In the genomic region with DNA sequence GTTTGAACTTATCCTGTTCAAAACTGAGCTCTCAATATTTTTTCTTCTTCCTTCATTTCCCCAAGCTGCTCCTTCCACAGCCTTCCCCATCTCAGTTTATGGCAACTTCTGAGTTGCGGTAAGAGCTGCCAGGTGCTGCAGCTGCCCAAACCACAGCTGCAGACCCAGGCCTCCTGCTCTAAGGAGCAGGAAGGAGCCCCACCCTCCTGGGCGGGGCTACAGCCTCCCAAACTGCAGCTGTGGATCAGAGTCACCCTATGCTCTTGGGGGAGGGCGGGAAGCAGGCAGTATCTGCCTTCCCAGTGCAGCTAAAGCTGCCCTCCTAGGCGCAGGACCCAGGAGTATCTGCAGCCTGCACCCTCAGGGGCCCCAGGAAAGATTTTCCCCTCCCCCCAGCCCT, we compare ENCODE assay signal across 18 cellular contexts. TPM values are rescaled to one million over a fixed set of nuclear protein-coding genes. Genes with fewer than 3 reads are reported as not detected.
A peak's percentile ranks its signal among the peaks of the same experiment; 100 is the strongest.
DNase-seq lines count a peak whose midpoint lies in the region; ATAC-seq, FAIRE-seq and TF ChIP-seq lines count a peak whose summit lies in the region.
"Had no signal": no experiment of that assay in that cellular context is flagged by ENCODE, and none has a peak within 500 bp of the region (broad histone marks: within the 10 kb centered on the region; RNA-seq: fewer than 3 reads in every experiment).

No MANE protein-coding gene starts in this region.

- H3K4me3 Mint-ChIP-seq in GM23338: no peak overlapping the region

- H3K79me2 ChIP-seq in GM23338 (replicated peaks; ENCODE audit: insufficient read depth) (no peaks in the 10 kb centered on the region), K562 (ENCODE audit: control insufficient read depth, insufficient read depth, low read length) (no peaks in the 10 kb centered on the region)

- peaks cover 7% of the 10 kb centered on the region; the same call in 1 of the 3 replicates for H3K36me3 Mint-ChIP-seq in GM23338 (ENCODE audit: low read depth)

- ATAC-seq in GM23338: peak; percentile 91
- ATAC-seq in K562: peak; percentile 78
- ATAC-seq in GM21526 (IDR thresholded peaks at IDR 0.05; ENCODE audit: low FRiP score, unreplicated experiment): no peak
- ATAC-seq in body of pancreas: no peak
- no peak for ATAC-seq in psoas muscle
- ATAC-seq: A549 had no signal

- TF ChIP-seq CTCF in GM23338 (conservative IDR thresholded peaks at IDR 0.05; ENCODE audit: low read depth in 2 of 2) (no peak), NB4 (IDR thresholded peaks at IDR 0.05; ENCODE audit: low read depth, low read length) (no peak), K562 (IDR thresholded peaks at IDR 0.05 in 2 of 3, conservative IDR thresholded peaks at IDR 0.05 in 1 of 3; ENCODE audit: insufficient read depth in 2 of 3, low read depth in 1 of 3, low read length in 3 of 3) (no peak), body of pancreas (IDR thresholded peaks at IDR 0.05) (no peak), psoas muscle (IDR thresholded peaks at IDR 0.05) (no peak)

- H4K20me1 ChIP-seq in BLaER1 (no peaks in the 10 kb centered on the region), GM23338 (replicated peaks; ENCODE audit: insufficient read depth) (no peaks in the 10 kb centered on the region), K562 (replicated peaks; ENCODE audit: control insufficient read depth, insufficient read depth, low read length) (no peaks in the 10 kb centered on the region)

- DNase-seq in GM23338 (ENCODE audit: low spot score): peak; percentile 42
- peak; percentile 18 for DNase-seq in NB4 (ENCODE audit: low read depth)
- DNase-seq in K562 (ENCODE audit: extremely low read depth in 1 of 4, low spot score in 3 of 4): peak in 1 of 4 experiments; percentile 56
- no peak for DNase-seq in body of pancreas
- DNase-seq in psoas muscle: no peak
- DNase-seq: DMS79, NCI-H1048, NCI-H146, NCI-H2107, NCI-H446, SW 1271 had no signal

- H3F3A ChIP-seq in GM23338 (replicated peaks; ENCODE audit: low read depth): no peaks in the 10 kb centered on the region

- no peak for TF ChIP-seq EP300 in K562 (IDR thresholded peaks at IDR 0.05; ENCODE audit: low read length)

- H3K27me3 Mint-ChIP-seq in GM23338 (ENCODE audit: insufficient read depth, low read depth, poor library complexity): peaks cover 3% of the 10 kb centered on the region

- POLR2A ChIA-PET in K562 (lab: Yijun Ruan, JAX): interaction anchor here (1.2 kb wide), 1 partner anchor 18 kb away, joined by 3 read pairs; the partner anchor contains the start of gene MAK

- H3K9me3 ChIP-seq in BLaER1 (peaks cover 41% of the 10 kb centered on the region), K562 (replicated peaks; ENCODE audit: control insufficient read depth, insufficient read depth, low read depth, low read length) (peaks cover 8% of the 10 kb centered on the region), body of pancreas (peaks cover 0 to 6% (median 0%) of the 10 kb centered on the region in 3 donors), psoas muscle (peaks cover 6% of the 10 kb centered on the region)
- H3K9me3 ChIP-seq: A549 had no signal

- H3K4me2 ChIP-seq in BLaER1: peak overlapping the region; percentile 43
- H3K4me2 ChIP-seq in GM23338: no peak overlapping the region
- no peak overlapping the region for H3K4me2 ChIP-seq in K562 (ENCODE audit: insufficient read depth, low read length)
- H3K4me2 ChIP-seq: A549 had no signal

- peak overlapping the region; percentile 24; the same call in 1 of the 2 replicates for H3K27ac ChIP-seq in BLaER1
- H3K27ac ChIP-seq in GM23338 (ENCODE audit: low read depth): no peak overlapping the region
- H3K27ac ChIP-seq in K562 (ENCODE audit: extremely low read depth, low read depth, low read length): no peak overlapping the region
- H3K27ac ChIP-seq in body of pancreas: no peak overlapping the region
- H3K27ac ChIP-seq in psoas muscle: no peak overlapping the region
- H3K27ac ChIP-seq: A549, SJSA1 had no signal

- intact Hi-C loops in K562 (cut with micrococcal nuclease) (no loop called here), body of pancreas (cut with DNase I) (no loop called here), psoas muscle (cut with DNase I) (no loop called here)

- H3K9ac ChIP-seq in BLaER1 (no peak overlapping the region), K562 (ENCODE audit: insufficient read depth in 1 of 2, low read depth in 2 of 2, low read length in 2 of 2) (no peak overlapping the region)

- H3K9me3 Mint-ChIP-seq in GM23338: peaks cover 19% of the 10 kb centered on the region

- in situ Hi-C loops in K562 (cut with MboI): no loop called here

- peaks cover 3% of the 10 kb centered on the region; the same call in 2 of the 3 replicates for H3K4me1 Mint-ChIP-seq in GM23338

- H2AFZ ChIP-seq in GM23338 (no peak overlapping the region), K562 (ENCODE audit: low read depth, low read length) (no peak overlapping the region)

- H3K27ac Mint-ChIP-seq in GM23338: no peak overlapping the region

- no peak for TF ChIP-seq RAD21 in K562 (CRISPR knock-in tag; conservative IDR thresholded peaks at IDR 0.05 in 1 of 2, IDR thresholded peaks at IDR 0.05 in 1 of 2)

- H3K4me1 ChIP-seq in BLaER1 (peaks cover 34% of the 10 kb centered on the region), GM23338 (ENCODE audit: insufficient read depth) (no peaks in the 10 kb centered on the region), K562 (replicated peaks in 1 of 2; ENCODE audit: control insufficient read depth in 2 of 2, insufficient read depth in 2 of 2, low read length in 2 of 2) (peaks cover 8 to 10% of the 10 kb centered on the region in 2 experiments; a peak in 3 of 5 replicates), body of pancreas (no peaks in the 10 kb centered on the region), psoas muscle (no peaks in the 10 kb centered on the region)
- H3K4me1 ChIP-seq: A549, SJSA1 had no signal

- WGBS in K562 (ENCODE audit: insufficient coverage, low coverage, missing lambda C conversion rate): 28% methylated on average over 3 of the region's 4 CpGs
- WGBS in body of pancreas, 2 donors: 81 to 83% methylated on average over 3 to 4 of the region's 4 CpGs
- WGBS in psoas muscle, 3 donors: 50 to 76% (median 72%) methylated on average over 4 of the region's 4 CpGs

- no peak for FAIRE-seq in K562 (lab: Jason Lieb, UNC)
- FAIRE-seq: A549, G401.6, H1, RCC 7860 had no signal

- peaks cover 7% of the 10 kb centered on the region; the same call in 1 of the 2 replicates for H3K36me3 ChIP-seq in BLaER1
- H3K36me3 ChIP-seq in GM23338 (ENCODE audit: insufficient read depth): no peaks in the 10 kb centered on the region; the same call in 1 of the 2 replicates
- no peaks in the 10 kb centered on the region for H3K36me3 ChIP-seq in K562 (ENCODE audit: control insufficient read depth, insufficient read depth, low read length)
- no peaks in the 10 kb centered on the region for H3K36me3 ChIP-seq in body of pancreas (replicated peaks in 1 of 2; ENCODE audit: insufficient read depth in 1 of 2, low read depth in 2 of 2)
- H3K36me3 ChIP-seq in psoas muscle (ENCODE audit: insufficient read depth in 1 of 2, low read depth in 1 of 2): no peaks in the 10 kb centered on the region
- H3K36me3 ChIP-seq: SJSA1 had no signal

- no TSS peak for BruUV-seq in K562 (replicated peaks; lab: Mats Ljungman, UMichigan)

- no peaks in the 10 kb centered on the region for H3K9me1 ChIP-seq in K562 (ENCODE audit: control insufficient read depth, insufficient read depth, low read length)

- no peak overlapping the region for H3K4me3 ChIP-seq in BLaER1
- H3K4me3 ChIP-seq in GM23338: no peak overlapping the region
- no peak overlapping the region for H3K4me3 ChIP-seq in NB4 (ENCODE audit: low read depth, low read length)
- H3K4me3 ChIP-seq in K562: no peak overlapping the region
- H3K4me3 ChIP-seq in body of pancreas: no peak overlapping the region
- H3K4me3 ChIP-seq in psoas muscle: no peak overlapping the region
- H3K4me3 ChIP-seq: A549, SJSA1 had no signal

- TF ChIP-seq POLR2A in NB4 (IDR thresholded peaks at IDR 0.05; ENCODE audit: extremely low read depth, insufficient read length) (no peak), K562 (conservative IDR thresholded peaks at IDR 0.05) (no peak), body of pancreas (IDR thresholded peaks at IDR 0.05) (no peak)

- CTCF ChIA-PET in K562 (lab: Yijun Ruan, JAX; ENCODE audit: low intra/inter-chr PET ratio): no interaction called here

- H3K9me2 ChIP-seq in GM23338 (ENCODE audit: insufficient read depth): no peaks in the 10 kb centered on the region

- no peaks in the 10 kb centered on the region for H3K27me3 ChIP-seq in BLaER1
- no peaks in the 10 kb centered on the region for H3K27me3 ChIP-seq in GM23338 (ENCODE audit: insufficient read depth)
- H3K27me3 ChIP-seq in K562 (ENCODE audit: control insufficient read depth in 2 of 2, insufficient read depth in 2 of 2, low read length in 2 of 2): no peaks in the 10 kb centered on the region
- no peaks in the 10 kb centered on the region for H3K27me3 ChIP-seq in body of pancreas
- H3K27me3 ChIP-seq in psoas muscle (ENCODE audit: insufficient read depth in 3 of 3, low read length in 2 of 3): no peaks in the 10 kb centered on the region
- H3K27me3 ChIP-seq: SJSA1 had no signal

RNA-seq across cellular contexts. Expression of gene MAK, which starts 16.9 kb away (rescaled TPM):
- total RNA-seq in GM23338 (2014; rRNA removed; shearing (Covaris generic)): 0.35 and 0.50 TPM in 2 replicates
- 1.2 and 1.6 TPM in 2 replicates for polyA plus RNA-seq in GM23338 (2016; fragmentation: Nextera tagmentation; extraction: Ambion mirVana)
- 0.51 and 1.5 TPM in 2 replicates for total RNA-seq in K562 (2011; cell fraction: chromatin; rRNA removed; ENCODE audit: low replicate concordance)
- 0.17 and 0.26 TPM in 2 replicates for total RNA-seq in K562 (2011; cell fraction: nucleolus; rRNA removed)
- total RNA-seq in K562 (2011; cell fraction: nucleoplasm; rRNA removed): 0.31 and 0.59 TPM in 2 replicates
- 0.41 TPM in 2 replicates for total RNA-seq in K562 (2014; rRNA removed)
- 0.55 and 0.67 TPM in 2 replicates for total RNA-seq in K562 (2014; rRNA removed; fragmentation: Illumina TruSeq; extraction: Trizol)
- 0.41 and 0.51 TPM in 2 replicates for total RNA-seq in K562 (2015; rRNA removed; fragmentation: Illumina TruSeq; extraction: Trizol)
- total RNA-seq in K562 (2021): 0.54 and 0.64 TPM in 2 replicates
- polyA plus RNA-seq in K562 (2011; rRNA removed): 0.18 and 0.31 TPM in 2 replicates
- 0.10 TPM in 1 of 2 replicates, not detected in the other for polyA plus RNA-seq in K562 (2011; cell fraction: cytosol; rRNA removed)
- polyA plus RNA-seq in K562 (2011; cell fraction: nucleus; rRNA removed): 0.14 and 0.18 TPM in 2 replicates
- polyA plus RNA-seq in K562 (2012): 0.43 and 0.50 TPM in 2 replicates
- 0.55 and 0.58 TPM in 2 replicates for polyA plus RNA-seq in K562 (2014; fragmentation: Illumina TruSeq; extraction: Trizol)
- 1 to 10 TPM in 1 of 2 experiments, under 1 TPM in 1; 0.53 to 1.1 TPM for polyA plus RNA-seq in K562 (2014; fragmentation: Nextera tagmentation; extraction: Ambion mirVana)
- 0.25 and 0.43 TPM in 2 replicates for polyA plus RNA-seq in K562 (2014; rRNA removed)
- polyA minus RNA-seq in K562 (2011; rRNA and poly(A)+ RNA removed): 0.15 and 0.42 TPM in 2 replicates
- polyA minus RNA-seq in K562 (2011; cell fraction: cytosol; rRNA and poly(A)+ RNA removed): 0.27 and 0.38 TPM in 2 replicates
- 0.22 and 0.27 TPM in 2 replicates for polyA minus RNA-seq in K562 (2011; cell fraction: nucleus; rRNA and poly(A)+ RNA removed)
- total RNA-seq in body of pancreas: under 1 TPM in 1 of 2 donors, not detected in 1; 0.26 TPM
- under 1 TPM in 1 of 4 donors, not detected in 3; 0.09 TPM for total RNA-seq in psoas muscle
- polyA plus RNA-seq in psoas muscle: under 1 TPM in 2 of 3 donors, not detected in 1; 0.01 to 0.03 TPM
- total RNA-seq: SJSA1 had no signal

RNA-seq across cellular contexts. Expression of gene GCM2, which starts 26.6 kb away (rescaled TPM):
- 0.66 TPM in 1 of 2 replicates, not detected in the other for total RNA-seq in GM23338 (2014; rRNA removed; shearing (Covaris generic))
- polyA plus RNA-seq in GM23338 (2016; fragmentation: Nextera tagmentation; extraction: Ambion mirVana) (0.35 TPM in 1 of 2 replicates, not detected in the other), K562 (2011; rRNA removed) (0.04 TPM in 1 of 2 replicates, not detected in the other), K562 (2014; fragmentation: Illumina TruSeq; extraction: Trizol) (0.07 TPM in 1 of 2 replicates, not detected in the other), K562 (2014; fragmentation: Nextera tagmentation; extraction: Ambion mirVana) (under 1 TPM; 0.01 TPM), K562 (2014; rRNA removed) (not detected in 2 replicates), psoas muscle (not detected)
- 0.16 TPM in 1 of 2 replicates, not detected in the other for total RNA-seq in K562 (2011; cell fraction: chromatin; rRNA removed; ENCODE audit: low replicate concordance)
- total RNA-seq in K562 (2011; cell fraction: nucleolus; rRNA removed): not detected in 2 replicates
- not detected in 2 replicates for total RNA-seq in K562 (2011; cell fraction: nucleoplasm; rRNA removed)
- total RNA-seq in K562 (2014; rRNA removed) (not detected in 2 replicates), K562 (2014; rRNA removed; fragmentation: Illumina TruSeq; extraction: Trizol) (not detected in 2 replicates), K562 (2015; rRNA removed; fragmentation: Illumina TruSeq; extraction: Trizol) (not detected in 2 replicates), K562 (2021) (0.11 TPM in 1 of 2 replicates, not detected in the other), body of pancreas (not detected), psoas muscle (not detected)
- 0.07 TPM in 1 of 2 replicates, not detected in the other for polyA plus RNA-seq in K562 (2011; cell fraction: cytosol; rRNA removed)
- polyA plus RNA-seq in K562 (2011; cell fraction: nucleus; rRNA removed): not detected in 2 replicates
- polyA plus RNA-seq in K562 (2012): not detected in 2 replicates
- not detected in 2 replicates for polyA minus RNA-seq in K562 (2011; rRNA and poly(A)+ RNA removed)
- not detected in 2 replicates for polyA minus RNA-seq in K562 (2011; cell fraction: cytosol; rRNA and poly(A)+ RNA removed)
- not detected in 2 replicates for polyA minus RNA-seq in K562 (2011; cell fraction: nucleus; rRNA and poly(A)+ RNA removed)
- total RNA-seq: H1, SJSA1 had no signal

RNA-seq across cellular contexts. Expression of gene SYCP2L, which starts 31.6 kb away (rescaled TPM):
- total RNA-seq in GM23338 (2014; rRNA removed; shearing (Covaris generic)): 4.9 and 11.0 TPM in 2 replicates
- 8.5 and 10.5 TPM in 2 replicates for polyA plus RNA-seq in GM23338 (2016; fragmentation: Nextera tagmentation; extraction: Ambion mirVana)
- 49.5 and 138 TPM in 2 replicates for total RNA-seq in K562 (2011; cell fraction: chromatin; rRNA removed; ENCODE audit: low replicate concordance)
- total RNA-seq in K562 (2011; cell fraction: nucleolus; rRNA removed): 18.3 and 30.9 TPM in 2 replicates
- 67.9 and 97.6 TPM in 2 replicates for total RNA-seq in K562 (2011; cell fraction: nucleoplasm; rRNA removed)
- total RNA-seq in K562 (2014; rRNA removed): 11.2 and 18.8 TPM in 2 replicates
- total RNA-seq in K562 (2014; rRNA removed; fragmentation: Illumina TruSeq; extraction: Trizol): 29.7 and 29.8 TPM in 2 replicates
- 22.0 and 27.1 TPM in 2 replicates for total RNA-seq in K562 (2015; rRNA removed; fragmentation: Illumina TruSeq; extraction: Trizol)
- 18.1 and 21.5 TPM in 2 replicates for total RNA-seq in K562 (2021)
- polyA plus RNA-seq in K562 (2011; rRNA removed): 46.9 and 64.9 TPM in 2 replicates
- polyA plus RNA-seq in K562 (2011; cell fraction: cytosol; rRNA removed): 3.7 and 6.8 TPM in 2 replicates
- 83.3 and 135 TPM in 2 replicates for polyA plus RNA-seq in K562 (2011; cell fraction: nucleus; rRNA removed)
- 8.3 and 18.2 TPM in 2 replicates for polyA plus RNA-seq in K562 (2012)
- 20.6 and 31.5 TPM in 2 replicates for polyA plus RNA-seq in K562 (2014; fragmentation: Illumina TruSeq; extraction: Trizol)
- 10 to 100 TPM; 12.4 to 16.2 TPM for polyA plus RNA-seq in K562 (2014; fragmentation: Nextera tagmentation; extraction: Ambion mirVana)
- polyA plus RNA-seq in K562 (2014; rRNA removed): 25.0 and 29.9 TPM in 2 replicates
- polyA minus RNA-seq in K562 (2011; rRNA and poly(A)+ RNA removed): 20.9 and 28.4 TPM in 2 replicates
- polyA minus RNA-seq in K562 (2011; cell fraction: cytosol; rRNA and poly(A)+ RNA removed): 7.8 and 9.1 TPM in 2 replicates
- polyA minus RNA-seq in K562 (2011; cell fraction: nucleus; rRNA and poly(A)+ RNA removed): 20.5 and 38.4 TPM in 2 replicates
- 1 to 10 TPM; 2.1 to 3.3 TPM for total RNA-seq in body of pancreas
- under 1 TPM in 3 of 4 donors, not detected in 1; 0.08 to 0.99 (median 0.60) TPM for total RNA-seq in psoas muscle
- polyA plus RNA-seq in psoas muscle: under 1 TPM; 0.12 to 0.25 (median 0.13) TPM

Comparison
In these comparisons a context has a peak if more than half of its experiments do, and no peak if none do; other contexts are left out.
1. ATAC-seq: peak in GM23338 (single experiment) and K562 (single experiment); none in GM21526 (single experiment), body of pancreas (single experiment) and psoas muscle (0 of 4).
2. DNase-seq: peak in GM23338 (single experiment) and NB4 (single experiment); none in body of pancreas (0 of 4) and psoas muscle (0 of 2).